Comparison of ENCODE assay signal across 23 cellular contexts in the genomic region with DNA sequence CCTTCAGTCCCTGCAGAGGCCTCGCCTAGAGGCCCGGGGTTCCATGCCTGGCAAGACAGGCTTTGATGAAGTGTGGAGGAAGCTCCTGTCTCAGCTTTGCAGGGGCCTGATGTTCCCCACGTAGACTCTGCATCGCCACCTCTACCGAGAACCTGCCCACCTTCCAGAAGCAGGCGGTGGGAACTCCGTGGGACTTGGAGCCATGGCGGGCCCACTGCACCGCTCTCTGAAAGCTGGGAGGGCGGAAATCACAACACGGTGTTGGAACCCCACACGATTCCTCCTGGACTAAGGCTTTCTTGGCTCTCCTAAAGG.
DNase-seq lines count a peak whose midpoint lies in the region; ATAC-seq and TF ChIP-seq lines count a peak whose summit lies in the region.
"Had no signal": no experiment of that assay in that cellular context is flagged by ENCODE, and none has a peak within 500 bp of the region (broad histone marks: within the 10 kb centered on the region; RNA-seq: fewer than 3 reads in every experiment).

No MANE protein-coding gene starts in this region.

- H3K27ac ChIP-seq in right atrium auricular region = peak overlapping the region; percentile 42 to 64
- H3K27ac ChIP-seq in stomach = peak overlapping the region in 4 of 5 donors; percentile 26 to 36 (median 30)
- H3K27ac ChIP-seq: 22Rv1, C4-2B, Peyer's patch, SJSA1 had no signal

- no peak for ATAC-seq in activated CD4-positive, CD25-positive, alpha-beta regulatory T cell treated with anti-CD3 and anti-CD28 coated beads, Interleukin-2, amount 50 U/mL, for 24 hours
- ATAC-seq in Right ventricle myocardium superior (ENCODE audit: poor library complexity) (no peak), GM18505 (IDR thresholded peaks at IDR 0.05; ENCODE audit: unreplicated experiment) (no peak)
- ATAC-seq: CD8-positive, alpha-beta T cell had no signal

- TF ChIP-seq POLR2A in stomach (IDR thresholded peaks at IDR 0.05) (no peak), GM18505 (IDR thresholded peaks at IDR 0.05; ENCODE audit: borderline replicate concordance, extremely low read depth, insufficient read depth, insufficient read length) (no peak)

- H3K4me1 ChIP-seq in right atrium auricular region (peaks cover 0 to 27% of the 10 kb centered on the region in 2 donors), stomach (peaks cover 4 to 29% (median 15%) of the 10 kb centered on the region in 4 donors)
- H3K4me1 ChIP-seq: Caco-2, SJSA1 had no signal

- H3K9me3 ChIP-seq in right atrium auricular region (no peaks in the 10 kb centered on the region), stomach (peaks cover 0 to 7% (median 2%) of the 10 kb centered on the region in 4 donors)
- H3K9me3 ChIP-seq: Peyer's patch had no signal

- H3K36me3 ChIP-seq in right atrium auricular region (no peaks in the 10 kb centered on the region), stomach (peaks cover 0 to 5% (median 0%) of the 10 kb centered on the region in 4 donors)
- H3K36me3 ChIP-seq: Peyer's patch, SJSA1 had no signal

- H3K27me3 ChIP-seq in right atrium auricular region (no peaks in the 10 kb centered on the region), stomach (peaks cover 0 to 8% (median 6%) of the 10 kb centered on the region in 3 donors)
- H3K27me3 ChIP-seq: Peyer's patch, SJSA1 had no signal

- TF ChIP-seq EP300 in stomach (IDR thresholded peaks at IDR 0.05) = no peak

- 74 to 88% (median 80%) methylated on average over 12 of the region's 12 CpGs for WGBS in stomach, 5 donors

- DNase-seq in activated CD4-positive, CD25-positive, alpha-beta regulatory T cell treated with anti-CD3 and anti-CD28 coated beads, Interleukin-2, amount 50 U/mL, for 72 hours = peak; percentile 18
- DNase-seq in right atrium auricular region (ENCODE audit: low spot score) (peak; percentile 48), Right ventricle myocardium superior (no peak), stomach (no peak), DMS153 treated with DMSO at 0.1 percent for 48 hours (lab: John Stamatoyannopoulos, UW; ENCODE audit: unreplicated experiment) (no peak)
- DNase-seq: Caco-2; CD8-positive, alpha-beta T cell; DMS79; GF-D8; Karpas-422; NCI-H1092; NCI-H1417 treated with DMSO at 0.1 percent for 48 hours; NCI-H1694 treated with DMSO at 0.1 percent for 48 hours; NCI-H2081; NCI-H226; NCI-H510A; NCI-H69; Peyer's patch had no signal

- H3K4me3 ChIP-seq in right atrium auricular region (no peak overlapping the region), stomach (no peak overlapping the region)
- H3K4me3 ChIP-seq: Peyer's patch, SJSA1 had no signal

- no peak for TF ChIP-seq CTCF in right atrium auricular region (IDR thresholded peaks at IDR 0.05)
- no peak for TF ChIP-seq CTCF in stomach (IDR thresholded peaks at IDR 0.05)

- intact Hi-C loops in Right ventricle myocardium superior (cut with DNase I) = no loop called here
- intact Hi-C loops in stomach (cut with DNase I; ENCODE audit: low total_unique reads) = no loop called here

Comparison
In these comparisons a context has a peak if more than half of its experiments do, and no peak if none do; other contexts are left out.
1. DNase-seq: peak in activated CD4-positive, CD25-positive, alpha-beta regulatory T cell treated with anti-CD3 and anti-CD28 coated beads, Interleukin-2, amount 50 U/mL, for 72 hours (single experiment) and right atrium auricular region (single experiment); none in Right ventricle myocardium superior (single experiment), stomach (single experiment) and DMS153 treated with DMSO at 0.1 percent for 48 hours (single experiment).